24 cellular contexts compared by ENCODE assay signal in genomic region chr17:68134731-68135130, GRCh38.
"Had no signal": no experiment of that assay in that cellular context is flagged by ENCODE, and none has a peak within 500 bp of the region (broad histone marks: within the 10 kb centered on the region; RNA-seq: fewer than 3 reads in every experiment).

No MANE protein-coding gene starts in this region.

- H3K4me3 ChIP-seq: neural progenitor cell, pancreas, prostate gland, right atrium auricular region, right lobe of liver, sigmoid colon, stomach, thoracic aorta, thyroid gland, tibial nerve, vagina had no signal

- DNase-seq: naive thymus-derived CD4-positive, alpha-beta T cell; natural killer cell; nucleus accumbens; retina; right lobe of liver; sigmoid colon; small intestine; stimulated activated CD4-positive, alpha-beta T cell treated with anti-CD3 and anti-CD28 coated beads, Interleukin-15, amount 100 ng/mL, for 24 hours; stimulated activated CD4-positive, alpha-beta T cell treated with anti-CD3 and anti-CD28 coated beads, Interleukin-2, amount 100 ng/mL, for 24 hours; stimulated activated CD4-positive, alpha-beta T cell treated with anti-CD3 and anti-CD28 coated beads, Interleukin-2, amount 100 ng/mL, for 48 hours; stimulated activated CD4-positive, alpha-beta T cell treated with anti-CD3 and anti-CD28 coated beads, Interleukin-4, amount 100 ng/mL, for 24 hours; stimulated activated naive B cell treated with anti-CD40 and anti-IgM and Interleukin-4, amounts not matched to agents 10 μg/mL and 1 μg/mL and 100 μg/mL, for 72 hours; stimulated activated naive CD4-positive, alpha-beta T cell treated with Interleukin-2 at 50 U/mL for 16 hours; stomach; thyroid gland had no signal

- H3K27ac ChIP-seq: neural progenitor cell, neutrophil, pancreas, prostate gland, right lobe of liver, sigmoid colon, stomach, thoracic aorta, thyroid gland, tibial nerve, vagina had no signal

- H3K36me3 ChIP-seq: neural progenitor cell, pancreas, thyroid gland, vagina had no signal

- H2AFZ ChIP-seq: neural progenitor cell had no signal

- H3K4me1 ChIP-seq: pancreas, prostate gland, right lobe of liver, sigmoid colon, tibial nerve, vagina had no signal

- H3K9me3 ChIP-seq: neutrophil, pancreas, prostate gland, right atrium auricular region, right lobe of liver, sigmoid colon, stomach, thoracic aorta, thyroid gland, tibial nerve, vagina had no signal

- H3K4me2 ChIP-seq: neural progenitor cell had no signal

- H3K27me3 ChIP-seq: neural progenitor cell, neutrophil, pancreas, right atrium auricular region, right lobe of liver, sigmoid colon, stomach, thyroid gland, tibial nerve, vagina had no signal

- ATAC-seq: naive thymus-derived CD4-positive, alpha-beta T cell; natural killer cell; stimulated activated effector memory CD8-positive, alpha-beta T cell treated with anti-CD3 and anti-CD28 coated beads, Interleukin-12 subunit alpha, Interleukin-12 subunit beta, amount 100 ng/mL, for 72 hours; stimulated activated naive B cell treated with anti-CD40 and anti-IgM and Interleukin-4, amounts not matched to agents 10 μg/mL and 1 μg/mL and 100 μg/mL, for 72 hours had no signal

- H3K9ac ChIP-seq: neural progenitor cell had no signal
